29 cellular contexts compared by ENCODE assay signal in genomic region chr16:66647866-66648265, GRCh38.
"Had no signal": no experiment of that assay in that cellular context is flagged by ENCODE, and none has a peak within 500 bp of the region (broad histone marks: within the 10 kb centered on the region; RNA-seq: fewer than 3 reads in every experiment).

No MANE protein-coding gene starts in this region.

- H3K4me3 ChIP-seq: pancreas, prostate gland, right lobe of liver, sigmoid colon, skin epidermis, smooth muscle cell, spleen, suprapubic skin, testis, tibial artery, transverse colon, upper lobe of right lung, uterus had no signal

- H3K36me3 ChIP-seq: neutrophil, pancreas, prostate gland, right lobe of liver, sigmoid colon, spleen, suprapubic skin, tibial artery, transverse colon, upper lobe of right lung, uterus had no signal

- H3K27ac ChIP-seq: neutrophil, pancreas, prostate gland, right lobe of liver, sigmoid colon, skin epidermis, spleen, suprapubic skin, testis, tibial artery, transverse colon, upper lobe of right lung, uterus had no signal

- H3K9me3 ChIP-seq: neutrophil, pancreas, prostate gland, right lobe of liver, sigmoid colon, spleen, suprapubic skin, testis, tibial artery, transverse colon, upper lobe of right lung, uterus had no signal

- ATAC-seq: naive thymus-derived CD8-positive, alpha-beta T cell; natural killer cell treated with Interleukin-12 subunit alpha and Interleukin-12 subunit beta and Interleukin-15 and Interleukin-18, amount 100 ng/mL, for 72 hours; pancreas; right cardiac atrium; right lobe of liver; stimulated activated memory B cell treated with anti-CD40 and anti-IgM and Interleukin-4, amounts not matched to agents 10 μg/mL and 1 μg/mL and 100 μg/mL, for 72 hours; stimulated activated naive CD8-positive, alpha-beta T cell treated with anti-CD3 and anti-CD28 coated beads, Interleukin-15, amount 100 ng/mL, for 72 hours; stimulated activated naive CD8-positive, alpha-beta T cell treated with anti-CD3 and anti-CD28 coated beads, Interleukin-15, Interleukin-2, amounts not matched to agents 100 U/mL and 50 U/mL, for 24 hours; upper lobe of right lung had no signal

- H3K27me3 ChIP-seq: neutrophil, pancreas, right lobe of liver, sigmoid colon, suprapubic skin, testis, tibial artery, transverse colon, upper lobe of right lung, uterus had no signal

- DNase-seq: naive thymus-derived CD8-positive, alpha-beta T cell; nephron progenitor cell; nucleus accumbens; pancreas; right cardiac atrium; right lobe of liver; spleen; stimulated activated CD4-positive, alpha-beta T cell treated with anti-CD3 and anti-CD28 coated beads, Interleukin-12 subunit alpha, Interleukin-12 subunit beta, amount 100 ng/mL, for 4 hours; stimulated activated CD4-positive, alpha-beta T cell treated with anti-CD3 and anti-CD28 coated beads, Interleukin-1b, Interleukin-23, amount 100 ng/mL, for 48 hours; stimulated activated CD4-positive, alpha-beta T cell treated with anti-CD3 and anti-CD28 coated beads, Interleukin-4, amount 100 ng/mL, for 1 hour; stimulated activated CD4-positive, alpha-beta T cell treated with anti-CD3 and anti-CD28 coated beads, Interleukin-4, amount 100 ng/mL, for 4 hours; stimulated activated CD8-positive, alpha-beta memory T cell treated with anti-CD3 and anti-CD28 coated beads, Interleukin-4, amount 100 ng/mL, for 48 hours; stimulated activated naive CD4-positive, alpha-beta T cell; stimulated activated naive CD8-positive, alpha-beta T cell treated with anti-CD3 and anti-CD28 coated beads, Interleukin-15, amount 100 ng/mL, for 72 hours; stimulated activated naive CD8-positive, alpha-beta T cell treated with anti-CD3 and anti-CD28 coated beads, Interleukin-15, Interleukin-2, amounts not matched to agents 100 U/mL and 50 U/mL, for 24 hours; substantia nigra; testis; tibial artery; transverse colon; uterus had no signal

- H3K4me1 ChIP-seq: prostate gland, right lobe of liver, testis, uterus had no signal

- H3K4me2 ChIP-seq: smooth muscle cell had no signal
